ENCODE assay signal across 1 cellular context in the genomic region with DNA sequence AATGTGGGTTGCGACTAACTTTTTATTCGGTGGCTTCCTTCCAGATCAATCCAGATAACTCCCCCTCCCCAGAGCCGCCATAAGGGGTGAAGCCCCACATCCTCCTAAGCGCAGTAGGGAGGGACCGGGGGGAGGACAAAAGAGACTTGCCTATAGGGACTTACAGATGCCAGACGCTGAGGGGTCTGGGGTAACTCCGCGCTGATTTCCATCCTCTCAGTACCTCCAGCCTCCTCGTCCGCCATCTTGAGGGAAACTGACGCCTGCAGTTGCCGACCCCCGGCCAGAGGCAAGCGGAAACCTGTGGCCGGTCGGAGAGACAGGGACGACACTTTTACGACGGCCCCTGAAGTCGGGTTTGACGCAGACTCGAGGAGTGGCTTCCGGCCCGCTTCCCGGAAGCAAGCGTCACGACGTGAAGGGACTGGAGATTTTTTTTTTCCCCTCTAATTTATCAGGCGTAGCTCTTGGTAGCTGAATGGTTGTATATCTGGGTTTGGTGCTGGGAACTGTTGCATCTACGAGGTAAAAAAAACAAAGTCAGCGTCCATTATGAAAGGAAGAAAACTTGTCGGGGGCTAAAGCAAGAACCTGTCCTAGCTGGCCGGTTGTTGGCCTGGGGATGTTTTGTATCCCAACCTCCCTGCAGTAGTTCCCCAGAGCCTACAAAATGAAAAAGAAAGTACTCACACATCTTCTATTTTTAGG.
TF ChIP-seq lines count a peak whose summit lies in the region.

A gene (minus strand): TSS at position 261 of the 708 bp plus-strand sequence. CDS start 16 bp downstream, at position 245.

TF ChIP-seq in HEK293, 187 proteins besides CTCF, POLR2A, EP300 and RAD21 (continued from another document and continues in another):
- TF ChIP-seq, protein P1, sequence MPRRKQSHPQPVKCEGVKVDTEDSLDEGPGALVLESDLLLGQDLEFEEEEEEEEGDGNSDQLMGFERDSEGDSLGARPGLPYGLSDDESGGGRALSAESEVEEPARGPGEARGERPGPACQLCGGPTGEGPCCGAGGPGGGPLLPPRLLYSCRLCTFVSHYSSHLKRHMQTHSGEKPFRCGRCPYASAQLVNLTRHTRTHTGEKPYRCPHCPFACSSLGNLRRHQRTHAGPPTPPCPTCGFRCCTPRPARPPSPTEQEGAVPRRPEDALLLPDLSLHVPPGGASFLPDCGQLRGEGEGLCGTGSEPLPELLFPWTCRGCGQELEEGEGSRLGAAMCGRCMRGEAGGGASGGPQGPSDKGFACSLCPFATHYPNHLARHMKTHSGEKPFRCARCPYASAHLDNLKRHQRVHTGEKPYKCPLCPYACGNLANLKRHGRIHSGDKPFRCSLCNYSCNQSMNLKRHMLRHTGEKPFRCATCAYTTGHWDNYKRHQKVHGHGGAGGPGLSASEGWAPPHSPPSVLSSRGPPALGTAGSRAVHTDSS (tag by site-specific recombination; IDR thresholded peaks at IDR 0.05): no peak
- TF ChIP-seq ZNF341 (tag by site-specific recombination; IDR thresholded peaks at IDR 0.05; ENCODE audit: low read depth) (peak; percentile 27; the same call in 1 of the 2 replicates), ZNF510 (tag by site-specific recombination; IDR thresholded peaks at IDR 0.05; ENCODE audit: insufficient replicate concordance) (no peak), ZNF610 (tag by site-specific recombination; IDR thresholded peaks at IDR 0.05; ENCODE audit: borderline replicate concordance) (no peak), TRIM28 (IDR thresholded peaks at IDR 0.05; ENCODE audit: borderline replicate concordance, low read length) (no peak), ZNF549 (tag by site-specific recombination; IDR thresholded peaks at IDR 0.05) (no peak), ZNF677 (tag by site-specific recombination; IDR thresholded peaks at IDR 0.05) (no peak), HOXA7 (CRISPR knock-in tag; IDR thresholded peaks at IDR 0.05; ENCODE audit: borderline replicate concordance) (no peak), ZNF792 (tag by site-specific recombination; IDR thresholded peaks at IDR 0.05) (no peak), SCRT1 (tag by site-specific recombination; IDR thresholded peaks at IDR 0.05; ENCODE audit: borderline replicate concordance) (peak; percentile 94), SP7 (tag by site-specific recombination; IDR thresholded peaks at IDR 0.05) (peak; percentile 44; the same call in 1 of the 2 replicates), ZNF660 (tag by site-specific recombination; IDR thresholded peaks at IDR 0.05) (no peak; the same call in none of the 2 replicates), ZNF174 (tag by site-specific recombination; IDR thresholded peaks at IDR 0.05) (no peak), ZNF558 (tag by site-specific recombination; IDR thresholded peaks at IDR 0.05) (no peak), ZNF37A (tag by site-specific recombination; IDR thresholded peaks at IDR 0.05) (no peak), GLIS2 (tag by site-specific recombination; IDR thresholded peaks at IDR 0.05) (peak; percentile 62), ZNF560 (tag by site-specific recombination; IDR thresholded peaks at IDR 0.05; ENCODE audit: borderline replicate concordance) (no peak), KLF1 (tag by site-specific recombination; IDR thresholded peaks at IDR 0.05) (no peak), ZNF544 (tag by site-specific recombination; IDR thresholded peaks at IDR 0.05) (no peak), ZNF10 (tag by site-specific recombination; IDR thresholded peaks at IDR 0.05) (no peak), ZBTB48 (tag by site-specific recombination; IDR thresholded peaks at IDR 0.05) (peak; percentile 100), ZEB2 (tag by site-specific recombination; IDR thresholded peaks at IDR 0.05) (0 out of 2 replicates have a peak, but pooled peaks have one; percentile 22), ZNF404 (tag by site-specific recombination; IDR thresholded peaks at IDR 0.05) (no peak), SETDB1 (IDR thresholded peaks at IDR 0.05; ENCODE audit: insufficient read length, low read length) (no peak), ZBTB20 (tag by site-specific recombination; IDR thresholded peaks at IDR 0.05) (no peak), ZNF239 (tag by site-specific recombination; IDR thresholded peaks at IDR 0.05) (no peak), ZNF302 (tag by site-specific recombination; IDR thresholded peaks at IDR 0.05; ENCODE audit: low read depth) (no peak), ZNF514 (tag by site-specific recombination; IDR thresholded peaks at IDR 0.05) (no peak), ZNF394 (tag by site-specific recombination; IDR thresholded peaks at IDR 0.05; ENCODE audit: borderline replicate concordance) (peak; percentile 22; the same call in 1 of the 2 replicates), ZNF626 (tag by site-specific recombination; IDR thresholded peaks at IDR 0.05) (no peak), ZNF223 (tag by site-specific recombination; IDR thresholded peaks at IDR 0.05) (no peak), ZFP69B (tag by site-specific recombination; IDR thresholded peaks at IDR 0.05) (no peak), ZNF121 (tag by site-specific recombination; IDR thresholded peaks at IDR 0.05) (no peak), SP2 (tag by site-specific recombination; IDR thresholded peaks at IDR 0.05) (peak; percentile 52)
- TF ChIP-seq, protein P2, sequence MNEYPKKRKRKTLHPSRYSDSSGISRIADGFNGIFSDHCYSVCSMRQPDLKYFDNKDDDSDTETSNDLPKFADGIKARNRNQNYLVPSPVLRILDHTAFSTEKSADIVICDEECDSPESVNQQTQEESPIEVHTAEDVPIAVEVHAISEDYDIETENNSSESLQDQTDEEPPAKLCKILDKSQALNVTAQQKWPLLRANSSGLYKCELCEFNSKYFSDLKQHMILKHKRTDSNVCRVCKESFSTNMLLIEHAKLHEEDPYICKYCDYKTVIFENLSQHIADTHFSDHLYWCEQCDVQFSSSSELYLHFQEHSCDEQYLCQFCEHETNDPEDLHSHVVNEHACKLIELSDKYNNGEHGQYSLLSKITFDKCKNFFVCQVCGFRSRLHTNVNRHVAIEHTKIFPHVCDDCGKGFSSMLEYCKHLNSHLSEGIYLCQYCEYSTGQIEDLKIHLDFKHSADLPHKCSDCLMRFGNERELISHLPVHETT (tag by site-specific recombination; IDR thresholded peaks at IDR 0.05): peak; percentile 48; the same call in 1 of the 2 replicates
- TF ChIP-seq, protein P3, sequence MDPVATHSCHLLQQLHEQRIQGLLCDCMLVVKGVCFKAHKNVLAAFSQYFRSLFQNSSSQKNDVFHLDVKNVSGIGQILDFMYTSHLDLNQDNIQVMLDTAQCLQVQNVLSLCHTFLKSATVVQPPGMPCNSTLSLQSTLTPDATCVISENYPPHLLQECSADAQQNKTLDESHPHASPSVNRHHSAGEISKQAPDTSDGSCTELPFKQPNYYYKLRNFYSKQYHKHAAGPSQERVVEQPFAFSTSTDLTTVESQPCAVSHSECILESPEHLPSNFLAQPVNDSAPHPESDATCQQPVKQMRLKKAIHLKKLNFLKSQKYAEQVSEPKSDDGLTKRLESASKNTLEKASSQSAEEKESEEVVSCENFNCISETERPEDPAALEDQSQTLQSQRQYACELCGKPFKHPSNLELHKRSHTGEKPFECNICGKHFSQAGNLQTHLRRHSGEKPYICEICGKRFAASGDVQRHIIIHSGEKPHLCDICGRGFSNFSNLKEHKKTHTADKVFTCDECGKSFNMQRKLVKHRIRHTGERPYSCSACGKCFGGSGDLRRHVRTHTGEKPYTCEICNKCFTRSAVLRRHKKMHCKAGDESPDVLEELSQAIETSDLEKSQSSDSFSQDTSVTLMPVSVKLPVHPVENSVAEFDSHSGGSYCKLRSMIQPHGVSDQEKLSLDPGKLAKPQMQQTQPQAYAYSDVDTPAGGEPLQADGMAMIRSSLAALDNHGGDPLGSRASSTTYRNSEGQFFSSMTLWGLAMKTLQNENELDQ (tag by site-specific recombination; IDR thresholded peaks at IDR 0.05; ENCODE audit: low read depth): no peak
- TF ChIP-seq, protein P4, sequence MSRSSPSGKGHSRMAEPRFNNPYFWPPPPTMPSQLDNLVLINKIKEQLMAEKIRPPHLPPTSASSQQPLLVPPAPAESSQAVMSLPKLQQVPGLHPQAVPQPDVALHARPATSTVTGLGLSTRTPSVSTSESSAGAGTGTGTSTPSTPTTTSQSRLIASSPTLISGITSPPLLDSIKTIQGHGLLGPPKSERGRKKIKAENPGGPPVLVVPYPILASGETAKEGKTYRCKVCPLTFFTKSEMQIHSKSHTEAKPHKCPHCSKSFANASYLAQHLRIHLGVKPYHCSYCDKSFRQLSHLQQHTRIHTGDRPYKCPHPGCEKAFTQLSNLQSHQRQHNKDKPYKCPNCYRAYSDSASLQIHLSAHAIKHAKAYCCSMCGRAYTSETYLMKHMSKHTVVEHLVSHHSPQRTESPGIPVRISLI (tag by site-specific recombination; IDR thresholded peaks at IDR 0.05): peak; percentile 79
- TF ChIP-seq, protein P5, sequence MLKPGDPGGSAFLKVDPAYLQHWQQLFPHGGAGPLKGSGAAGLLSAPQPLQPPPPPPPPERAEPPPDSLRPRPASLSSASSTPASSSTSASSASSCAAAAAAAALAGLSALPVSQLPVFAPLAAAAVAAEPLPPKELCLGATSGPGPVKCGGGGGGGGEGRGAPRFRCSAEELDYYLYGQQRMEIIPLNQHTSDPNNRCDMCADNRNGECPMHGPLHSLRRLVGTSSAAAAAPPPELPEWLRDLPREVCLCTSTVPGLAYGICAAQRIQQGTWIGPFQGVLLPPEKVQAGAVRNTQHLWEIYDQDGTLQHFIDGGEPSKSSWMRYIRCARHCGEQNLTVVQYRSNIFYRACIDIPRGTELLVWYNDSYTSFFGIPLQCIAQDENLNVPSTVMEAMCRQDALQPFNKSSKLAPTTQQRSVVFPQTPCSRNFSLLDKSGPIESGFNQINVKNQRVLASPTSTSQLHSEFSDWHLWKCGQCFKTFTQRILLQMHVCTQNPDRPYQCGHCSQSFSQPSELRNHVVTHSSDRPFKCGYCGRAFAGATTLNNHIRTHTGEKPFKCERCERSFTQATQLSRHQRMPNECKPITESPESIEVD (tag by site-specific recombination; IDR thresholded peaks at IDR 0.05): no peak
- TF ChIP-seq, protein P6, sequence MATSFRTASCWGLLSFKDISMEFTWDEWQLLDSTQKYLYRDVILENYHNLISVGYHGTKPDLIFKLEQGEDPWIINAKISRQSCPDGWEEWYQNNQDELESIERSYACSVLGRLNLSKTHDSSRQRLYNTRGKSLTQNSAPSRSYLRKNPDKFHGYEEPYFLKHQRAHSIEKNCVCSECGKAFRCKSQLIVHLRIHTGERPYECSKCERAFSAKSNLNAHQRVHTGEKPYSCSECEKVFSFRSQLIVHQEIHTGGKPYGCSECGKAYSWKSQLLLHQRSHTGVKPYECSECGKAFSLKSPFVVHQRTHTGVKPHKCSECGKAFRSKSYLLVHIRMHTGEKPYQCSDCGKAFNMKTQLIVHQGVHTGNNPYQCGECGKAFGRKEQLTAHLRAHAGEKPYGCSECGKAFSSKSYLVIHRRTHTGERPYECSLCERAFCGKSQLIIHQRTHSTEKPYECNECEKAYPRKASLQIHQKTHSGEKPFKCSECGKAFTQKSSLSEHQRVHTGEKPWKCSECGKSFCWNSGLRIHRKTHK (tag by site-specific recombination; IDR thresholded peaks at IDR 0.05): no peak
- TF ChIP-seq, protein P7, sequence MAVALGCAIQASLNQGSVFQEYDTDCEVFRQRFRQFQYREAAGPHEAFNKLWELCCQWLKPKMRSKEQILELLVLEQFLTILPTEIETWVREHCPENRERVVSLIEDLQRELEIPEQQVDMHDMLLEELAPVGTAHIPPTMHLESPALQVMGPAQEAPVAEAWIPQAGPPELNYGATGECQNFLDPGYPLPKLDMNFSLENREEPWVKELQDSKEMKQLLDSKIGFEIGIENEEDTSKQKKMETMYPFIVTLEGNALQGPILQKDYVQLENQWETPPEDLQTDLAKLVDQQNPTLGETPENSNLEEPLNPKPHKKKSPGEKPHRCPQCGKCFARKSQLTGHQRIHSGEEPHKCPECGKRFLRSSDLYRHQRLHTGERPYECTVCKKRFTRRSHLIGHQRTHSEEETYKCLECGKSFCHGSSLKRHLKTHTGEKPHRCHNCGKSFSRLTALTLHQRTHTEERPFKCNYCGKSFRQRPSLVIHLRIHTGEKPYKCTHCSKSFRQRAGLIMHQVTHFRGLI (tag by site-specific recombination; IDR thresholded peaks at IDR 0.05): no peak
- TF ChIP-seq, protein P8, sequence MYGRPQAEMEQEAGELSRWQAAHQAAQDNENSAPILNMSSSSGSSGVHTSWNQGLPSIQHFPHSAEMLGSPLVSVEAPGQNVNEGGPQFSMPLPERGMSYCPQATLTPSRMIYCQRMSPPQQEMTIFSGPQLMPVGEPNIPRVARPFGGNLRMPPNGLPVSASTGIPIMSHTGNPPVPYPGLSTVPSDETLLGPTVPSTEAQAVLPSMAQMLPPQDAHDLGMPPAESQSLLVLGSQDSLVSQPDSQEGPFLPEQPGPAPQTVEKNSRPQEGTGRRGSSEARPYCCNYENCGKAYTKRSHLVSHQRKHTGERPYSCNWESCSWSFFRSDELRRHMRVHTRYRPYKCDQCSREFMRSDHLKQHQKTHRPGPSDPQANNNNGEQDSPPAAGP (tag by site-specific recombination; IDR thresholded peaks at IDR 0.05): 0 out of 2 replicates have a peak, but pooled peaks have one; percentile 45
- TF ChIP-seq, protein P9, sequence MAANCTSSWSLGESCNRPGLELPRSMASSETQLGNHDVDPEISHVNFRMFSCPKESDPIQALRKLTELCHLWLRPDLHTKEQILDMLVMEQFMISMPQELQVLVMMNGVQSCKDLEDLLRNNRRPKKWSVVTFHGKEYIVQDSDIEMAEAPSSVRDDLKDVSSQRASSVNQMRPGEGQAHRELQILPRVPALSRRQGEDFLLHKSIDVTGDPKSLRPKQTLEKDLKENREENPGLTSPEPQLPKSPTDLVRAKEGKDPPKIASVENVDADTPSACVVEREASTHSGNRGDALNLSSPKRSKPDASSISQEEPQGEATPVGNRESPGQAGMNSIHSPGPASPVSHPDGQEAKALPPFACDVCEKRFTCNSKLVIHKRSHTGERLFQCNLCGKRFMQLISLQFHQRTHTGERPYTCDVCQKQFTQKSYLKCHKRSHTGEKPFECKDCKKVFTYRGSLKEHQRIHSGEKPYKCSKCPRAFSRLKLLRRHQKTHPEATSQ (tag by site-specific recombination; IDR thresholded peaks at IDR 0.05): no peak
- TF ChIP-seq, protein P10, sequence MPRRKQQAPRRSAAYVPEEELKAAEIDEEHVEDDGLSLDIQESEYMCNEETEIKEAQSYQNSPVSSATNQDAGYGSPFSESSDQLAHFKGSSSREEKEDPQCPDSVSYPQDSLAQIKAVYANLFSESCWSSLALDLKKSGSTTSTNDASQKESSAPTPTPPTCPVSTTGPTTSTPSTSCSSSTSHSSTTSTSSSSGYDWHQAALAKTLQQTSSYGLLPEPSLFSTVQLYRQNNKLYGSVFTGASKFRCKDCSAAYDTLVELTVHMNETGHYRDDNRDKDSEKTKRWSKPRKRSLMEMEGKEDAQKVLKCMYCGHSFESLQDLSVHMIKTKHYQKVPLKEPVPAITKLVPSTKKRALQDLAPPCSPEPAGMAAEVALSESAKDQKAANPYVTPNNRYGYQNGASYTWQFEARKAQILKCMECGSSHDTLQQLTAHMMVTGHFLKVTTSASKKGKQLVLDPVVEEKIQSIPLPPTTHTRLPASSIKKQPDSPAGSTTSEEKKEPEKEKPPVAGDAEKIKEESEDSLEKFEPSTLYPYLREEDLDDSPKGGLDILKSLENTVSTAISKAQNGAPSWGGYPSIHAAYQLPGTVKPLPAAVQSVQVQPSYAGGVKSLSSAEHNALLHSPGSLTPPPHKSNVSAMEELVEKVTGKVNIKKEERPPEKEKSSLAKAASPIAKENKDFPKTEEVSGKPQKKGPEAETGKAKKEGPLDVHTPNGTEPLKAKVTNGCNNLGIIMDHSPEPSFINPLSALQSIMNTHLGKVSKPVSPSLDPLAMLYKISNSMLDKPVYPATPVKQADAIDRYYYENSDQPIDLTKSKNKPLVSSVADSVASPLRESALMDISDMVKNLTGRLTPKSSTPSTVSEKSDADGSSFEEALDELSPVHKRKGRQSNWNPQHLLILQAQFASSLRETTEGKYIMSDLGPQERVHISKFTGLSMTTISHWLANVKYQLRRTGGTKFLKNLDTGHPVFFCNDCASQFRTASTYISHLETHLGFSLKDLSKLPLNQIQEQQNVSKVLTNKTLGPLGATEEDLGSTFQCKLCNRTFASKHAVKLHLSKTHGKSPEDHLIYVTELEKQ (tag by site-specific recombination; IDR thresholded peaks at IDR 0.05; ENCODE audit: borderline replicate concordance): no peak
